ENCODE assay signal across 35 cellular contexts in the genomic region with DNA sequence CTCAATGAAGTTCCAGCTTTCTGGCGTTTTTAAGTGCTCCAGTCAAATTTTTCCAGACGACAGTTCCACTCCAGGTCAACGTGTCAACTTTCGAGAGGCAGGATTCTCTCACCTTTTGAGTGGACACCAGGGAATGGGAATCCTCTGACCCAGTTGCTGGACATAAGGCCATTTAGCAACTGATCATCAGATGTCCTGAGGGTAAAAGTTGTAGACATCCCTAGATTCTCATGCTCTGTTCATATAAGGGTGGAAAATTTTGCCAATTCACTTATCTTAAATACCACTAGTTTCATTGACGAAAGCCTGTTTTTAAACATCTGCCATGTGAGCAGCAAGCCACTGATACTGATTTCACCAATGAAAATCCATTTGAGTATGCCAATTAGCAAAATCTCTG.
"Had no signal": no experiment of that assay in that cellular context is flagged by ENCODE, and none has a peak within 500 bp of the region (broad histone marks: within the 10 kb centered on the region; RNA-seq: fewer than 3 reads in every experiment).

No MANE protein-coding gene starts in this region.

- H3K36me3 ChIP-seq: ascending aorta, cardiac muscle cell had no signal

- H3K4me1 ChIP-seq: ascending aorta had no signal

- H3K4me1 Mint-ChIP-seq: activated naive CD4-positive, alpha-beta T cell treated with anti-CD3 and anti-CD28 coated beads, Interleukin-2, amount 10 ng/mL, durations not matched to agents 7 days and 5 days; activated naive CD4-positive, alpha-beta T cell treated with anti-CD3 and anti-CD28 coated beads, Interleukin-2, amount 50 U/mL, for 24 hours; activated naive CD8-positive, alpha-beta T cell treated with anti-CD3 and anti-CD28 coated beads, Interleukin-2, amount 10 ng/mL, durations not matched to agents 7 days and 5 days; activated naive CD8-positive, alpha-beta T cell treated with anti-CD3 and anti-CD28 coated beads, Interleukin-2, amount 50 U/mL, for 24 hours; central memory CD8-positive, alpha-beta T cell had no signal

- H3K4me3 Mint-ChIP-seq: activated B cell treated with CpG ODN at 0.5 μM for 24 hours; activated CD4-positive, alpha-beta memory T cell treated with anti-CD3 and anti-CD28 coated beads for 36 hours; activated CD4-positive, alpha-beta T cell treated with anti-CD3 and anti-CD28 coated beads, Interleukin-2, amount 10 ng/mL, durations not matched to agents 24 days and 14 days; activated CD8-positive, alpha-beta memory T cell treated with anti-CD3 and anti-CD28 coated beads, Interleukin-2, amount 10 ng/mL, durations not matched to agents 7 days and 5 days; activated CD8-positive, alpha-beta T cell treated with anti-CD3 and anti-CD28 coated beads for 36 hours; activated naive CD4-positive, alpha-beta T cell treated with anti-CD3 and anti-CD28 coated beads, Interleukin-2, amount 10 ng/mL, durations not matched to agents 7 days and 5 days; activated naive CD4-positive, alpha-beta T cell treated with anti-CD3 and anti-CD28 coated beads, Interleukin-2, amount 50 U/mL, for 24 hours; activated naive CD8-positive, alpha-beta T cell; activated naive CD8-positive, alpha-beta T cell treated with anti-CD3 and anti-CD28 coated beads, Interleukin-2, amount 10 ng/mL, durations not matched to agents 7 days and 5 days; activated naive CD8-positive, alpha-beta T cell treated with anti-CD3 and anti-CD28 coated beads, Interleukin-2, amount 50 U/mL, for 24 hours; activated T-cell treated with anti-CD3 and anti-CD28 coated beads, Interleukin-2, amount 50 U/mL, for 24 hours; brain; central memory CD8-positive, alpha-beta T cell; T-helper 1 cell treated with Interleukin-12 subunit alpha and Interleukin-12 subunit beta and Interleukin-4 antibody, amounts not matched to agents 30 μg/mL and 1 μg/mL, for 36 hours; T-helper 2 cell treated with Interferon-gamma antibody and Interleukin-4, amounts not matched to agents 5 μg/mL and 100 μg/mL, for 36 hours had no signal

- H3K9me3 Mint-ChIP-seq: activated B cell treated with CpG ODN at 0.5 μM for 24 hours; activated CD4-positive, alpha-beta memory T cell treated with anti-CD3 and anti-CD28 coated beads for 36 hours; activated CD4-positive, alpha-beta T cell treated with anti-CD3 and anti-CD28 coated beads, Interleukin-2, amount 10 ng/mL, durations not matched to agents 24 days and 14 days; activated CD8-positive, alpha-beta T cell treated with anti-CD3 and anti-CD28 coated beads for 36 hours; activated naive CD4-positive, alpha-beta T cell treated with anti-CD3 and anti-CD28 coated beads, Interleukin-2, amount 10 ng/mL, durations not matched to agents 7 days and 5 days; activated naive CD4-positive, alpha-beta T cell treated with anti-CD3 and anti-CD28 coated beads, Interleukin-2, amount 50 U/mL, for 24 hours; activated naive CD8-positive, alpha-beta T cell treated with anti-CD3 and anti-CD28 coated beads, Interleukin-2, amount 10 ng/mL, durations not matched to agents 7 days and 5 days; activated naive CD8-positive, alpha-beta T cell treated with anti-CD3 and anti-CD28 coated beads, Interleukin-2, amount 50 U/mL, for 24 hours; activated T-cell treated with anti-CD3 and anti-CD28 coated beads, Interleukin-2, amount 50 U/mL, for 24 hours; activated T-helper 2 cell treated with anti-CD3 and anti-CD28 coated beads, Interferon-gamma antibody, Interleukin-2, Interleukin-4, amounts not matched to agents 10 μg/mL and 5 μg/mL and 100 μg/mL, durations not matched to agents 14 hours and 24 hours and 36 hours; brain; central memory CD8-positive, alpha-beta T cell; T-helper 1 cell treated with Interleukin-12 subunit alpha and Interleukin-12 subunit beta and Interleukin-4 antibody, amounts not matched to agents 30 μg/mL and 1 μg/mL, for 36 hours; T-helper 2 cell treated with Interferon-gamma antibody and Interleukin-4, amounts not matched to agents 5 μg/mL and 100 μg/mL, for 36 hours had no signal

- DNase-seq: activated B cell treated with CpG ODN at 0.5 μM for 24 hours; activated CD4-positive, alpha-beta memory T cell treated with anti-CD3 and anti-CD28 coated beads for 36 hours; activated CD4-positive, alpha-beta T cell treated with anti-CD3 and anti-CD28 coated beads for 4 hours; activated CD4-positive, alpha-beta T cell treated with anti-CD3 and anti-CD28 coated beads, Interleukin-2, amount 10 ng/mL, durations not matched to agents 24 days and 14 days; activated CD4-positive, alpha-beta T cell treated with anti-CD3 and anti-CD28 coated beads, Interleukin-2, amount 50 U/mL, for 1 hour; activated CD4-positive, alpha-beta T cell treated with anti-CD3 and anti-CD28 coated beads, Interleukin-2, amount 50 U/mL, for 4 hours; activated CD4-positive, CD25-positive, alpha-beta regulatory T cell treated with anti-CD3 and anti-CD28 coated beads, Interleukin-2, amount 50 U/mL, for 72 hours; activated CD8-positive, alpha-beta memory T cell treated with anti-CD3 and anti-CD28 coated beads, Interleukin-2, amount 10 ng/mL, durations not matched to agents 7 days and 5 days; activated CD8-positive, alpha-beta memory T cell treated with anti-CD3 and anti-CD28 coated beads, Interleukin-2, amount 50 U/mL, for 48 hours; activated CD8-positive, alpha-beta T cell treated with anti-CD3 and anti-CD28 coated beads for 36 hours; activated effector memory CD4-positive, alpha-beta T cell treated with Interleukin-2 at 50 U/mL for 16 hours; activated gamma-delta T cell; activated naive CD4-positive, alpha-beta T cell treated with anti-CD3 and anti-CD28 coated beads, Interleukin-2, amount 10 ng/mL, durations not matched to agents 7 days and 5 days; activated naive CD4-positive, alpha-beta T cell treated with Interleukin-2 at 50 U/mL for 16 hours; activated naive CD8-positive, alpha-beta T cell treated with anti-CD3 and anti-CD28 coated beads, Interleukin-2, amount 10 ng/mL, durations not matched to agents 7 days and 5 days; activated naive CD8-positive, alpha-beta T cell treated with anti-CD3 and anti-CD28 coated beads, Interleukin-2, amount 50 U/mL, for 24 hours; activated T-cell treated with anti-CD3 and anti-CD28 coated beads, Interleukin-2, amount 50 U/mL, for 24 hours; activated T-cell treated with anti-CD3 and anti-CD28 coated beads, Interleukin-2, amount 50 U/mL, for 48 hours; amygdala; anterior cingulate cortex; caudate nucleus; cerebellar nuclear complex; T-helper 1 cell; T-helper 2 cell; T-helper 9 cell had no signal

- H3K4me3 ChIP-seq: ascending aorta, cardiac muscle cell had no signal

- H3K36me3 Mint-ChIP-seq: activated CD4-positive, alpha-beta memory T cell treated with anti-CD3 and anti-CD28 coated beads for 36 hours; activated naive CD4-positive, alpha-beta T cell treated with anti-CD3 and anti-CD28 coated beads, Interleukin-2, amount 10 ng/mL, durations not matched to agents 7 days and 5 days; activated naive CD4-positive, alpha-beta T cell treated with anti-CD3 and anti-CD28 coated beads, Interleukin-2, amount 50 U/mL, for 24 hours; activated naive CD8-positive, alpha-beta T cell; brain had no signal

- H3K27ac Mint-ChIP-seq: activated B cell treated with CpG ODN at 0.5 μM for 24 hours; activated CD4-positive, alpha-beta memory T cell treated with anti-CD3 and anti-CD28 coated beads for 36 hours; activated CD4-positive, alpha-beta T cell treated with anti-CD3 and anti-CD28 coated beads, Interleukin-2, amount 10 ng/mL, durations not matched to agents 24 days and 14 days; activated CD8-positive, alpha-beta memory T cell treated with anti-CD3 and anti-CD28 coated beads, Interleukin-2, amount 10 ng/mL, durations not matched to agents 7 days and 5 days; activated CD8-positive, alpha-beta T cell treated with anti-CD3 and anti-CD28 coated beads for 36 hours; activated naive CD4-positive, alpha-beta T cell treated with anti-CD3 and anti-CD28 coated beads, Interleukin-2, amount 10 ng/mL, durations not matched to agents 7 days and 5 days; activated naive CD4-positive, alpha-beta T cell treated with anti-CD3 and anti-CD28 coated beads, Interleukin-2, amount 50 U/mL, for 24 hours; activated naive CD8-positive, alpha-beta T cell; activated naive CD8-positive, alpha-beta T cell treated with anti-CD3 and anti-CD28 coated beads, Interleukin-2, amount 10 ng/mL, durations not matched to agents 7 days and 5 days; activated naive CD8-positive, alpha-beta T cell treated with anti-CD3 and anti-CD28 coated beads, Interleukin-2, amount 50 U/mL, for 24 hours; activated T-cell treated with anti-CD3 and anti-CD28 coated beads, Interleukin-2, amount 50 U/mL, for 24 hours; activated T-helper 2 cell treated with anti-CD3 and anti-CD28 coated beads, Interferon-gamma antibody, Interleukin-2, Interleukin-4, amounts not matched to agents 10 μg/mL and 5 μg/mL and 100 μg/mL, durations not matched to agents 14 hours and 24 hours and 36 hours; brain; T-helper 1 cell treated with Interleukin-12 subunit alpha and Interleukin-12 subunit beta and Interleukin-4 antibody, amounts not matched to agents 30 μg/mL and 1 μg/mL, for 36 hours; T-helper 2 cell treated with Interferon-gamma antibody and Interleukin-4, amounts not matched to agents 5 μg/mL and 100 μg/mL, for 36 hours had no signal

- H3K27ac ChIP-seq: ascending aorta, cardiac muscle cell, VCaP had no signal

- ATAC-seq: activated CD8-positive, alpha-beta memory T cell treated with anti-CD3 and anti-CD28 coated beads, Interleukin-2, amount 10 ng/mL, durations not matched to agents 7 days and 5 days; activated CD8-positive, alpha-beta T cell treated with anti-CD3 and anti-CD28 coated beads for 36 hours; activated naive CD8-positive, alpha-beta T cell treated with anti-CD3 and anti-CD28 coated beads, Interleukin-2, amount 50 U/mL, for 24 hours had no signal

- H3K27me3 ChIP-seq: ascending aorta, cardiac muscle cell had no signal

- H3K27me3 Mint-ChIP-seq: activated B cell treated with CpG ODN at 0.5 μM for 24 hours; activated naive CD4-positive, alpha-beta T cell treated with anti-CD3 and anti-CD28 coated beads, Interleukin-2, amount 10 ng/mL, durations not matched to agents 7 days and 5 days; activated naive CD4-positive, alpha-beta T cell treated with anti-CD3 and anti-CD28 coated beads, Interleukin-2, amount 50 U/mL, for 24 hours; activated naive CD8-positive, alpha-beta T cell; brain; central memory CD8-positive, alpha-beta T cell had no signal

- H3K9me3 ChIP-seq: ascending aorta had no signal
